ENCODE assay signal across 20 cellular contexts in the genomic region with DNA sequence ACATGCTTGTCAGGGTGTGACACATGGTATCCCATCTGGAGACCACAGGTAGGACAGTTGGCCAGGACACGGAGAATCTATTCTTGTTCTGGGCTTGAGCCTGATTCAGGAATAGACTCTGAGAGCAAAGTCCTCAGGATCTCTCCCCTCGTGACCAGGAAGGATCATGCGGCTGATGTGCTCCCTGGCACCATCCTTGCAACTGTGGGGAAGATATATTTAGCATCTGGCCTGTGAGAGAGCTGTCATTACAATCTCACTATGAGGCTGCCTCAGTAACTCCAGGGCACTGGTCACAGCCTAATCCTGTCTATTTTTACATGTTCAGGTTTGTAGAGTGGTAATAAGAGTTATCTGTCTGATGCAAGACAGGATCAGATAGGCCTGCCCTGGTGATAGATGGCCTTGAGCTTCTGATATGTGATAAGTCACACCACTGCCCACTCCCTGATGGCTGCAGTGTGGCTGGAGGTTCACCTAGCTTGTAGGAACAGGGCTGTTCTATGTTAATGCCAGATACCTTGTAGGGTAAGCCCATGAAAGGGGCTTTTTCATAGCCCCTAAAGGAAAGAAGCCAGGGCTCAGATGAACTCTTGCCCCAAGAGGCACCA. TPM values are rescaled to one million over a fixed set of nuclear protein-coding genes. Genes with fewer than 3 reads are reported as not detected.
"Had no signal": no experiment of that assay in that cellular context is flagged by ENCODE, and none has a peak within 500 bp of the region (broad histone marks: within the 10 kb centered on the region; RNA-seq: fewer than 3 reads in every experiment).

No MANE protein-coding gene starts in this region.

- H3K27me3 ChIP-seq: dorsolateral prefrontal cortex, esophagus squamous epithelium, testis had no signal

- H3K9me3 ChIP-seq: esophagus squamous epithelium, lower lobe of right lung, testis had no signal

- DNase-seq: activated B cell treated with CpG ODN at 0.5 μM for 24 hours; activated CD4-positive, alpha-beta T cell treated with anti-CD3 and anti-CD28 coated beads, Interleukin-2, amount 10 ng/mL, durations not matched to agents 24 days and 14 days; activated naive CD4-positive, alpha-beta T cell treated with Interleukin-2 at 50 U/mL for 16 hours; dorsolateral prefrontal cortex; esophagus squamous epithelium; foreskin fibroblast; head of caudate nucleus; kidney; lower lobe of right lung; midbrain; naive thymus-derived CD8-positive, alpha-beta T cell; nucleus accumbens; stimulated activated CD4-positive, alpha-beta T cell treated with anti-CD3 and anti-CD28 coated beads, Interleukin-4, amount 100 ng/mL, for 1 hour; T-helper 17 cell; testis had no signal

- H3K36me3 ChIP-seq: esophagus squamous epithelium, lower lobe of right lung had no signal

- H3K27ac ChIP-seq: dorsolateral prefrontal cortex, lower lobe of right lung, testis had no signal

- ATAC-seq: lower lobe of right lung; naive thymus-derived CD8-positive, alpha-beta T cell; sciatic nerve; SK-N-SH treated with all-trans-retinoic acid at 6 μM for 48 hours; T-helper 17 cell had no signal

- H3K4me1 ChIP-seq: esophagus squamous epithelium, lower lobe of right lung, testis had no signal

- H3K4me3 ChIP-seq: dorsolateral prefrontal cortex, esophagus squamous epithelium, lower lobe of right lung, testis had no signal

- FAIRE-seq: endometrium, kidney, TTC549 had no signal

RNA-seq across cellular contexts. Expression of a gene that starts 50.7 kb away (rescaled TPM):
- total RNA-seq: activated B cell treated with CpG ODN at 0.5 μM for 24 hours; activated T-helper 1 cell treated with anti-CD3 and anti-CD28 coated beads, Interleukin-12 subunit alpha, Interleukin-12 subunit beta, Interleukin-2, Interleukin-4 antibody, amounts not matched to agents 30 ng/mL and 10 ng/mL and 1 ng/mL, durations not matched to agents 14 hours and 24 hours and 36 hours; naive thymus-derived CD8-positive, alpha-beta T cell had no signal
- polyA plus RNA-seq: naive thymus-derived CD8-positive, alpha-beta T cell had no signal
